Comparison of ENCODE assay signal across 17 cellular contexts in the genomic region with DNA sequence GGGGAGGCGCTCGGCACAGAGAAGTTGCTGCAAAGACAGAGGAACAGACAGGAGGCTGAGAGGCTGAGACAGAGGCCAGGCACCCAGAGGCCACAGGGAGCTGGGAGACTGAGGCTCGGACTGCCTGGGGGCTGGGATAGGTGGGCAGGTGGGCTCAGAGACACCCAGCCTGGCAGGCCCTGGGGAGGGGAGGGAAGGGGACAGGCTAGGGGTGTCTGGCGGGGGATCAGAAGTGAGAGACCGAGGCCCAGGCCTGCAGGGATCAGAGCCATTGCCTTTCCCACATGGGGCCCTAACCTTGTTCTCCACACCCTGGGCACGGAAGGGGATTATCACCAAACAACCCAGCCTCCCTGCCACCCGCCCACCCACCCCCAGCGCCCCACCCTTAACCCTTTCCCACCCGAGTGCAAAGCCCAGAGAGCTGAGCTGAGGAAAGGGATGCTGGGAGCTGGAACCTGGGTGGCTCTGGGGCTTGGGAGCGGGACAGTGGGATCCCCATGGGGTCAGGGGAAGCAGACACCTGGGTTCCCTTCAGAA. TPM values are rescaled to one million over a fixed set of nuclear protein-coding genes. Genes with fewer than 3 reads are reported as not detected.
A peak's percentile ranks its signal among the peaks of the same experiment; 100 is the strongest.
DNase-seq lines count a peak whose midpoint lies in the region; ATAC-seq and TF ChIP-seq lines count a peak whose summit lies in the region.
"Had no signal": no experiment of that assay in that cellular context is flagged by ENCODE, and none has a peak within 500 bp of the region (broad histone marks: within the 10 kb centered on the region; RNA-seq: fewer than 3 reads in every experiment).

No MANE protein-coding gene starts in this region.

- H4K91ac ChIP-seq in neuronal stem cell (ENCODE audit: low read depth, low read length, poor library complexity): no peak overlapping the region

- H3K18ac ChIP-seq in neuronal stem cell (ENCODE audit: low read length): peak overlapping the region; percentile 33

- no peak overlapping the region for H3K4me3 ChIP-seq in Caco-2 (ENCODE audit: low read depth, low read length)
- H3K4me3 ChIP-seq in neuronal stem cell (ENCODE audit: low read length in 2 of 2): no peak overlapping the region
- H3K4me3 ChIP-seq: HAP-1 had no signal

- H3K9me3 Mint-ChIP-seq in Caco-2 (ENCODE audit: unreplicated experiment) (peaks cover 11% of the 10 kb centered on the region), brain (peaks cover 0 to 5% (median 0%) of the 10 kb centered on the region in 5 experiments)
- peaks cover 4% of the 10 kb centered on the region for H3K9me3 Mint-ChIP-seq in activated CD4-positive, alpha-beta memory T cell treated with anti-CD3 and anti-CD28 coated beads for 36 hours

- H3K14ac ChIP-seq in neuronal stem cell (ENCODE audit: low read length): no peak overlapping the region

- no TSS peak for BruUV-seq in Caco-2 (replicated peaks; lab: Mats Ljungman, UMichigan)

- no peaks in the 10 kb centered on the region for H3K36me3 Mint-ChIP-seq in Caco-2 (ENCODE audit: insufficient read depth, unreplicated experiment)
- H3K36me3 Mint-ChIP-seq in brain: no peaks in the 10 kb centered on the region
- no peaks in the 10 kb centered on the region for H3K36me3 Mint-ChIP-seq in activated CD4-positive, alpha-beta memory T cell treated with anti-CD3 and anti-CD28 coated beads for 36 hours

- H3K27me3 Mint-ChIP-seq in Caco-2 (ENCODE audit: insufficient read depth, unreplicated experiment) (no peaks in the 10 kb centered on the region), brain (no peaks in the 10 kb centered on the region)
- H3K27me3 Mint-ChIP-seq in activated CD4-positive, alpha-beta memory T cell treated with anti-CD3 and anti-CD28 coated beads for 36 hours: no peaks in the 10 kb centered on the region

- H2BK120ac ChIP-seq in neuronal stem cell (ENCODE audit: low read depth, low read length): no peak overlapping the region

- H3K79me1 ChIP-seq in neuronal stem cell (ENCODE audit: low read depth, low read length): peaks cover 1% of the 10 kb centered on the region

- H3K27me3 ChIP-seq in Caco-2 (replicated peaks; ENCODE audit: control insufficient read depth, insufficient read depth, low read length): no peaks in the 10 kb centered on the region
- peaks cover 0 to 6% (median 6%) of the 10 kb centered on the region in 3 experiments for H3K27me3 ChIP-seq in neuronal stem cell (ENCODE audit: control insufficient read depth in 3 of 3, insufficient read depth in 3 of 3, low read depth in 1 of 3, low read length in 3 of 3)

- H3K4me3 Mint-ChIP-seq in Caco-2 (ENCODE audit: unreplicated experiment) (no peak overlapping the region), brain (no peak overlapping the region)
- H3K4me3 Mint-ChIP-seq in activated CD4-positive, alpha-beta memory T cell treated with anti-CD3 and anti-CD28 coated beads for 36 hours: no peak overlapping the region

- DNase-seq in Caco-2 (no peak), GM13976 (ENCODE audit: low spot score) (peak; percentile 39), neuronal stem cell (ENCODE audit: low spot score) (no peak)
- DNase-seq in activated CD4-positive, alpha-beta memory T cell treated with anti-CD3 and anti-CD28 coated beads for 36 hours: no peak
- DNase-seq: NCI-H1930, NCI-H510A treated with DMSO at 0.1 percent for 48 hours, OCI-M1, SHP77 treated with DMSO at 0.1 percent for 48 hours had no signal

- no peak overlapping the region for H2BK12ac ChIP-seq in neuronal stem cell (ENCODE audit: low read length)

- H3K4me1 Mint-ChIP-seq in Caco-2 (ENCODE audit: low read depth, unreplicated experiment) (peaks cover 5% of the 10 kb centered on the region), brain (peaks cover 41% of the 10 kb centered on the region)
- peaks cover 7% of the 10 kb centered on the region for H3K4me1 Mint-ChIP-seq in activated CD4-positive, alpha-beta memory T cell treated with anti-CD3 and anti-CD28 coated beads for 36 hours (ENCODE audit: low read depth)

- no peak overlapping the region for H3K9ac ChIP-seq in neuronal stem cell (ENCODE audit: low read depth, low read length, poor library complexity)

- H3K4me2 ChIP-seq in neuronal stem cell (ENCODE audit: insufficient read depth, low read length, poor library complexity, severe bottlenecking): no peak overlapping the region

- H3K4me1 ChIP-seq in Caco-2: peaks cover 6% of the 10 kb centered on the region
- H3K4me1 ChIP-seq in neuronal stem cell (ENCODE audit: control insufficient read depth in 2 of 2, insufficient read depth in 1 of 2, low read depth in 1 of 2, low read length in 2 of 2): peaks cover 12 to 13% of the 10 kb centered on the region in 2 donors

- no peak for TF ChIP-seq CTCF in Caco-2 (IDR thresholded peaks at IDR 0.05; ENCODE audit: insufficient read depth in 1 of 2, low read depth in 1 of 2, low read length in 1 of 2, severe bottlenecking in 1 of 2, unreplicated experiment in 1 of 2)
- TF ChIP-seq CTCF in GM13976 (IDR thresholded peaks at IDR 0.05; ENCODE audit: borderline replicate concordance, control extremely low read depth, extremely low read depth, insufficient read depth, missing control alignments): no peak
- TF ChIP-seq CTCF in brain (conservative IDR thresholded peaks at IDR 0.05): no peak

- no peak overlapping the region for H3K27ac ChIP-seq in neuronal stem cell (replicated peaks; ENCODE audit: low read length)
- H3K27ac ChIP-seq: C4-2B had no signal

- intact Hi-C loops in Caco-2 (cut with micrococcal nuclease; ENCODE audit: unreplicated experiment): no loop called here
- intact Hi-C loops in activated CD4-positive, alpha-beta memory T cell treated with anti-CD3 and anti-CD28 coated beads for 36 hours (cut with micrococcal nuclease): no loop called here

- H3K27ac Mint-ChIP-seq in Caco-2 (ENCODE audit: unreplicated experiment) (peak overlapping the region; percentile 33), brain (peak overlapping the region in 4 of 5 experiments; percentile 38 to 96 (median 62))
- no peak overlapping the region for H3K27ac Mint-ChIP-seq in activated CD4-positive, alpha-beta memory T cell treated with anti-CD3 and anti-CD28 coated beads for 36 hours

- H3K23ac ChIP-seq in neuronal stem cell (ENCODE audit: low read depth, low read length, poor library complexity): peak overlapping the region; percentile 32

- ATAC-seq in GM18870 (IDR thresholded peaks at IDR 0.05; ENCODE audit: unreplicated experiment) (no peak), HG03280 (IDR thresholded peaks at IDR 0.05; ENCODE audit: unreplicated experiment) (no peak)

- H2BK15ac ChIP-seq in neuronal stem cell (ENCODE audit: low read length): peak overlapping the region; percentile 95

- peak overlapping the region; percentile 73 for H2BK5ac ChIP-seq in neuronal stem cell (ENCODE audit: low read length)

- CTCF ChIA-PET in Caco-2 (lab: Charles Lee): no interaction called here
- CTCF ChIA-PET in activated CD4-positive, alpha-beta memory T cell treated with anti-CD3 and anti-CD28 coated beads for 36 hours (lab: Charles Lee): no interaction called here

- no peak overlapping the region for H4K8ac ChIP-seq in neuronal stem cell (ENCODE audit: low read depth, low read length)

- POLR2A ChIA-PET in Caco-2 (lab: Charles Lee): no interaction called here
- POLR2A ChIA-PET in activated CD4-positive, alpha-beta memory T cell treated with anti-CD3 and anti-CD28 coated beads for 36 hours (lab: Charles Lee): no interaction called here

- H3K36me3 ChIP-seq in Caco-2 (ENCODE audit: control insufficient read depth, insufficient read depth, low read length): no peaks in the 10 kb centered on the region
- no peaks in the 10 kb centered on the region for H3K36me3 ChIP-seq in neuronal stem cell (replicated peaks in 1 of 2; ENCODE audit: control insufficient read depth in 2 of 2, insufficient read depth in 2 of 2, low read length in 2 of 2)
- H3K36me3 ChIP-seq: HAP-1 had no signal

- peak overlapping the region; percentile 75 for H2AFZ ChIP-seq in neuronal stem cell (ENCODE audit: low read length)

- no CpG with 5 or more reads among the region's 10 CpGs for WGBS in neuronal stem cell (ENCODE audit: extremely low coverage in 2 of 2, insufficient read length in 2 of 2, insufficient replicate concordance in 1 of 2), 2 donors

- no peaks in the 10 kb centered on the region for H3K9me3 ChIP-seq in Caco-2
- peaks cover 0 to 2% of the 10 kb centered on the region in 2 donors for H3K9me3 ChIP-seq in neuronal stem cell (replicated peaks in 1 of 2; ENCODE audit: control insufficient read depth in 2 of 2, insufficient read depth in 1 of 2, low read depth in 1 of 2, low read length in 2 of 2)
- H3K9me3 ChIP-seq: HAP-1 had no signal

- in situ Hi-C loops in GM13976 (cut with MboI; ENCODE audit: low sequenced_read_pairs, unreplicated experiment): no loop called here

- peak overlapping the region; percentile 98 for H2AK5ac ChIP-seq in neuronal stem cell (ENCODE audit: low read depth, low read length)

- no peak overlapping the region for H3K4ac ChIP-seq in neuronal stem cell (ENCODE audit: low read length)

RNA-seq across cellular contexts. Expression of a gene that starts 1.3 kb away (rescaled TPM):
- total RNA-seq in Caco-2 (2022): 0.12 and 0.34 TPM in 2 replicates
- polyA plus RNA-seq in brain (ENCODE audit: insufficient read depth, low read depth, low replicate concordance): 0.78 TPM
- 1.2 TPM for polyA plus RNA-seq in neuronal stem cell (2013, experiment 1 of 2)
- polyA plus RNA-seq in neuronal stem cell (2013, experiment 2 of 2): 1.3 TPM
- total RNA-seq in activated CD4-positive, alpha-beta memory T cell treated with anti-CD3 and anti-CD28 coated beads for 36 hours: under 1 TPM; 0.70 to 0.74 TPM
- total RNA-seq: A673, HT1080, LHCN-M2, RPMI7951 had no signal

RNA-seq across cellular contexts. Expression of a gene that starts 24.2 kb away (rescaled TPM):
- total RNA-seq in Caco-2 (2022): 13.5 and 16.3 TPM in 2 replicates
- 3.1 TPM for polyA plus RNA-seq in brain (ENCODE audit: insufficient read depth, low read depth, low replicate concordance)
- 0.06 TPM for polyA plus RNA-seq in neuronal stem cell (2013, experiment 1 of 2)
- polyA plus RNA-seq in neuronal stem cell (2013, experiment 2 of 2): 0.21 TPM
- total RNA-seq in activated CD4-positive, alpha-beta memory T cell treated with anti-CD3 and anti-CD28 coated beads for 36 hours: not detected
- total RNA-seq: A673, HT1080, LHCN-M2, RPMI7951 had no signal

RNA-seq across cellular contexts. Expression of a gene that starts 25.5 kb away (rescaled TPM):
- 10.5 and 15.9 TPM in 2 replicates for total RNA-seq in Caco-2 (2022)
- 189 TPM for polyA plus RNA-seq in brain (ENCODE audit: insufficient read depth, low read depth, low replicate concordance)
- 117 TPM for polyA plus RNA-seq in neuronal stem cell (2013, experiment 1 of 2)
- 126 TPM for polyA plus RNA-seq in neuronal stem cell (2013, experiment 2 of 2)
- 10 to 100 TPM; 12.7 to 15.9 TPM for total RNA-seq in activated CD4-positive, alpha-beta memory T cell treated with anti-CD3 and anti-CD28 coated beads for 36 hours

RNA-seq across cellular contexts. Expression of a gene that starts 34.3 kb away (rescaled TPM):
- total RNA-seq in Caco-2 (2022): 17.4 and 17.7 TPM in 2 replicates
- 53.2 TPM for polyA plus RNA-seq in brain (ENCODE audit: insufficient read depth, low read depth, low replicate concordance)
- 17.9 TPM for polyA plus RNA-seq in neuronal stem cell (2013, experiment 1 of 2)
- polyA plus RNA-seq in neuronal stem cell (2013, experiment 2 of 2): 16.7 TPM
- 10 to 100 TPM in 1 of 2 experiments, 1 to 10 TPM in 1; 8.3 to 10.4 TPM for total RNA-seq in activated CD4-positive, alpha-beta memory T cell treated with anti-CD3 and anti-CD28 coated beads for 36 hours

RNA-seq across cellular contexts. Expression of a gene that starts 48.0 kb away (rescaled TPM):
- 1.7 and 1.9 TPM in 2 replicates for total RNA-seq in Caco-2 (2022)
- 3.6 TPM for polyA plus RNA-seq in brain (ENCODE audit: insufficient read depth, low read depth, low replicate concordance)
- polyA plus RNA-seq in neuronal stem cell (2013, experiment 1 of 2): 1.1 TPM
- polyA plus RNA-seq in neuronal stem cell (2013, experiment 2 of 2): 0.90 TPM
- total RNA-seq in activated CD4-positive, alpha-beta memory T cell treated with anti-CD3 and anti-CD28 coated beads for 36 hours: under 1 TPM; 0.76 to 0.85 TPM

Comparison
In these comparisons a context has a peak if more than half of its experiments do, and no peak if none do; other contexts are left out.
1. RNA of a gene that starts 24.2 kb away (total RNA-seq): 13.5 to 16.3 TPM in Caco-2; not detected in activated CD4-positive, alpha-beta memory T cell treated with anti-CD3 and anti-CD28 coated beads for 36 hours; every median in the first group is over 10 times any median in the second.